In the genomic region with DNA sequence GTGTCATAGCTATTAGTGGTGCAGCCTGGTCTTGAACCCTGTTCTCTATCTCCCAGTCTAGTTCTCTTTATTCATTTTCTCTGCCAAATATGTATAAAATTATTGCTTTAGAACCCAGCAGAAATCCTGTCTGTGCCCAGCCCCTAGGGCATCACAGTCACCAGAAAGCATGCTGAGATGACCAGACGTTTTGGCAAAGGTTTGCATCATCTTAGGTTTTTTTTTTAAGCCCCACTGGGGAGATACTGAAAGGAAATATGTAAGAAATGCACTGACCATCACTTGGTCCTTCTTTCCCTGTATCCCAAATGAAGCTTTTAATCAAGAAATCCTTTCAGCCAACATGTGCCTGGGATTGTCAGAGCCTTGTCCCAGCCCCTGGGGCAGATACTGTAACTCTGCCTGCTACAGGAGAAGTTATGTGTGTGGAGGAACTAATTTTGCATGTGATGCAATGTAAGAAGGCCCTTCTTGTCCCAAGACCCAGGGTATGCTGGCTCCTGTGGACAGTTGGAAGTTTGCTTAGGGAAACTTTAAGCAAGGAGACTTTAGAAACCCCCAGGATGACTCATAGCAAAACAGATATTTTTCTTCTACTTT, we compare ENCODE assay signal across 11 cellular contexts.
DNase-seq lines count a peak whose midpoint lies in the region; ATAC-seq, FAIRE-seq and TF ChIP-seq lines count a peak whose summit lies in the region.
"Had no signal": no experiment of that assay in that cellular context is flagged by ENCODE, and none has a peak within 500 bp of the region (broad histone marks: within the 10 kb centered on the region; RNA-seq: fewer than 3 reads in every experiment).

No MANE protein-coding gene starts in this region.

- peak overlapping the region; percentile 83 for H3K4me3 Mint-ChIP-seq in osteocyte (ENCODE audit: unreplicated experiment)

- H3K9me3 Mint-ChIP-seq in osteocyte (ENCODE audit: unreplicated experiment) = no peaks in the 10 kb centered on the region
- H3K9me3 Mint-ChIP-seq: stimulated activated naive CD8-positive, alpha-beta T cell treated with anti-CD3 and anti-CD28 coated beads, Interleukin-15, amount 100 ng/mL, for 72 hours had no signal

- H3K4me3 ChIP-seq in endothelial cell of umbilical vein (replicated peaks in 1 of 3; ENCODE audit: insufficient read depth in 1 of 3, low read depth in 1 of 3, low read length in 3 of 3) = no peak overlapping the region
- H3K4me3 ChIP-seq in HAP-1 = no peak overlapping the region

- TF ChIP-seq POLR2A in endothelial cell of umbilical vein (IDR thresholded peaks at IDR 0.05; ENCODE audit: low read depth, low read length) = no peak

- BruUV-seq in endothelial cell of umbilical vein (replicated peaks; lab: Mats Ljungman, UMichigan) = no TSS peak

- TF ChIP-seq CTCF in endothelial cell of umbilical vein (IDR thresholded peaks at IDR 0.05; ENCODE audit: extremely low read depth in 1 of 2, insufficient read depth in 1 of 2, low read depth in 1 of 2, low read length in 2 of 2) (no peak), osteocyte (IDR thresholded peaks at IDR 0.05) (no peak)

- no peak overlapping the region for H3K4me2 ChIP-seq in endothelial cell of umbilical vein (ENCODE audit: insufficient read depth, low read length)

- H3K9ac ChIP-seq in endothelial cell of umbilical vein (replicated peaks; ENCODE audit: extremely low read depth, insufficient read depth, low read length) = no peak overlapping the region

- H4K20me1 ChIP-seq in endothelial cell of umbilical vein (replicated peaks; ENCODE audit: control insufficient read depth, extremely low read depth, insufficient read depth, low read length) = no peaks in the 10 kb centered on the region

- peaks cover 51 to 71% of the 10 kb centered on the region in 2 experiments for H3K27me3 ChIP-seq in endothelial cell of umbilical vein (ENCODE audit: control insufficient read depth in 2 of 2, insufficient read depth in 2 of 2, low read length in 2 of 2)
- no peaks in the 10 kb centered on the region for H3K27me3 ChIP-seq in HAP-1 (ENCODE audit: low read depth)

- H3K27me3 Mint-ChIP-seq in osteocyte (ENCODE audit: unreplicated experiment) = no peaks in the 10 kb centered on the region

- intact Hi-C loops in Right ventricle myocardium inferior (cut with DNase I) (loop anchor here (5.0 to 10.0 kb wide), 2 partner anchors 58 to 105 kb away; no protein-coding TSS in a partner anchor), cardiac septum (cut with DNase I) (no loop called here), endothelial cell of umbilical vein (cut with micrococcal nuclease) (no loop called here)

- DNase-seq in Right ventricle myocardium inferior (ENCODE audit: missing footprints) (no peak), cardiac septum (ENCODE audit: low spot score) (no peak), endothelial cell of umbilical vein (ENCODE audit: low read depth, low spot score) (no peak), osteocyte (ENCODE audit: extremely low spot score, unreplicated experiment) (no peak), HAP-1 (ENCODE audit: low spot score in 2 of 2) (no peak)
- DNase-seq: ACHN; NCI-H2171; stimulated activated naive CD8-positive, alpha-beta T cell treated with anti-CD3 and anti-CD28 coated beads, Interleukin-15, amount 100 ng/mL, for 72 hours had no signal

- no peaks in the 10 kb centered on the region for H3K79me2 ChIP-seq in endothelial cell of umbilical vein (ENCODE audit: control insufficient read depth, insufficient read depth, low read length)

- POLR2A ChIA-PET in endothelial cell of umbilical vein (lab: Charles Lee) = no interaction called here

- H3K9me1 ChIP-seq in endothelial cell of umbilical vein (replicated peaks; ENCODE audit: control insufficient read depth, extremely low read depth, insufficient read depth, low read length) = no peaks in the 10 kb centered on the region

- H3K27ac Mint-ChIP-seq in osteocyte (ENCODE audit: unreplicated experiment) = peak overlapping the region; percentile 96

- H3K36me3 ChIP-seq in endothelial cell of umbilical vein (ENCODE audit: control insufficient read depth in 2 of 2, extremely low read depth in 1 of 2, insufficient read depth in 2 of 2, low read length in 2 of 2) (no peaks in the 10 kb centered on the region), HAP-1 (replicated peaks) (no peaks in the 10 kb centered on the region)

- no peak overlapping the region for H3K27ac ChIP-seq in endothelial cell of umbilical vein (ENCODE audit: insufficient read depth, low read depth, low read length)

- no peak for FAIRE-seq in endothelial cell of umbilical vein (lab: Jason Lieb, UNC)

- no peaks in the 10 kb centered on the region for H3K9me3 ChIP-seq in endothelial cell of umbilical vein (replicated peaks; ENCODE audit: control insufficient read depth, insufficient read depth, low read length)
- H3K9me3 ChIP-seq in HAP-1 = no peaks in the 10 kb centered on the region

- no peak overlapping the region for H2AFZ ChIP-seq in endothelial cell of umbilical vein (ENCODE audit: low read depth, low read length)

- peaks cover 12% of the 10 kb centered on the region for H3K36me3 Mint-ChIP-seq in osteocyte (ENCODE audit: unreplicated experiment)

- peak; percentile 48 for ATAC-seq in Right ventricle myocardium inferior
- no peak for ATAC-seq in esophagus mucosa
- ATAC-seq in HG02678 (IDR thresholded peaks at IDR 0.05; ENCODE audit: unreplicated experiment) = no peak
- no peak for ATAC-seq in HG03097 (IDR thresholded peaks at IDR 0.05; ENCODE audit: low FRiP score, unreplicated experiment)
- ATAC-seq: stimulated activated naive CD8-positive, alpha-beta T cell treated with anti-CD3 and anti-CD28 coated beads, Interleukin-15, amount 100 ng/mL, for 72 hours had no signal

- peaks cover 12% of the 10 kb centered on the region for H3K4me1 ChIP-seq in endothelial cell of umbilical vein (ENCODE audit: control insufficient read depth, extremely low read depth, insufficient read depth, low read length)
- H3K4me1 ChIP-seq in HAP-1 = peaks cover 47% of the 10 kb centered on the region

- in situ Hi-C loops in HAP-1 (cut with MboI; ENCODE audit: low sequenced_read_pairs) = no loop called here

- CTCF ChIA-PET in endothelial cell of umbilical vein (lab: Charles Lee) = interaction anchor here (12.1 kb wide), 1 partner anchor 74 kb away, joined by 766 read pairs; no protein-coding TSS in a partner anchor

- H3K4me1 Mint-ChIP-seq in osteocyte (ENCODE audit: unreplicated experiment) = peaks cover 94% of the 10 kb centered on the region

- dilution Hi-C loops in endothelial cell of umbilical vein (cut with MboI; ENCODE audit: extremely low pct_ligation_motif_present, low sequenced_read_pairs) = no loop called here

TF ChIP-seq in endothelial cell of umbilical vein, 7 proteins besides CTCF, POLR2A, EP300 and RAD21:
- TF ChIP-seq MYC (IDR thresholded peaks at IDR 0.05; ENCODE audit: low read depth, low read length) = no peak
- no peak for TF ChIP-seq GATA2 (IDR thresholded peaks at IDR 0.05; ENCODE audit: insufficient read depth, insufficient read length, low read depth, low read length)
- peak; percentile 9 for TF ChIP-seq JUN (IDR thresholded peaks at IDR 0.05; ENCODE audit: borderline replicate concordance, insufficient read depth, insufficient read length, low read depth)
- TF ChIP-seq EZH2 (IDR thresholded peaks at IDR 0.05; ENCODE audit: borderline replicate concordance, low read depth, low read length, severe bottlenecking) = no peak
- no peak for TF ChIP-seq POLR2AphosphoS5 (IDR thresholded peaks at IDR 0.05; ENCODE audit: insufficient read depth, low read depth, low read length)
TF ChIP-seq in endothelial cell of umbilical vein: peak in this region for 1.
